21 cellular contexts compared by ENCODE assay signal in genomic region chr13:51449018-51449417, GRCh38. TPM values are rescaled to one million over a fixed set of nuclear protein-coding genes. Genes with fewer than 3 reads are reported as not detected.
DNase-seq lines count a peak whose midpoint lies in the region; ATAC-seq, FAIRE-seq and TF ChIP-seq lines count a peak whose summit lies in the region.
"Had no signal": no experiment of that assay in that cellular context is flagged by ENCODE, and none has a peak within 500 bp of the region (broad histone marks: within the 10 kb centered on the region; RNA-seq: fewer than 3 reads in every experiment).

No MANE protein-coding gene starts in this region.

- H3K27ac ChIP-seq in IMR-90 (ENCODE audit: insufficient read depth, low read length) = no peak overlapping the region
- H3K27ac ChIP-seq in GM12878 (ENCODE audit: control insufficient read depth, insufficient read depth) = no peak overlapping the region
- peak overlapping the region; percentile 98 for H3K27ac ChIP-seq in neutrophil
- H3K27ac ChIP-seq: thoracic aorta had no signal

- no peak overlapping the region for H2BK120ac ChIP-seq in IMR-90 (ENCODE audit: low read depth, low read length)

- no peak overlapping the region for H2AFZ ChIP-seq in IMR-90 (replicated peaks; ENCODE audit: low read length, poor library complexity)
- no peak overlapping the region for H2AFZ ChIP-seq in GM12878 (ENCODE audit: control insufficient read depth, low read depth, low read length)

- H4K20me1 ChIP-seq in IMR-90 (ENCODE audit: insufficient read depth, low read length) (no peaks in the 10 kb centered on the region), GM12878 (ENCODE audit: control insufficient read depth, insufficient read depth) (no peaks in the 10 kb centered on the region)

- H4K5ac ChIP-seq in IMR-90 (ENCODE audit: low read depth, low read length) = no peak overlapping the region

- H3K4me3 ChIP-seq in IMR-90 (ENCODE audit: insufficient read depth, low read depth, low read length) = no peak overlapping the region
- H3K4me3 ChIP-seq in GM12878 = 0 out of 2 replicates have a peak overlapping the region, but pooled peaks have one; percentile 65
- H3K4me3 ChIP-seq in neutrophil (ENCODE audit: low read depth in 1 of 2, low read length in 1 of 2) = peak overlapping the region in 1 of 2 experiments; percentile 8
- H3K4me3 ChIP-seq: sigmoid colon, thoracic aorta had no signal

- ATAC-seq in IMR-90 (ENCODE audit: low read depth) = no peak
- ATAC-seq in GM12878 = no peak
- ATAC-seq: activated naive CD4-positive, alpha-beta T cell treated with anti-CD3 and anti-CD28 coated beads, Interleukin-2, amount 50 U/mL, for 72 hours; left cardiac atrium; Right ventricle myocardium inferior; stimulated activated memory B cell treated with anti-CD40 and anti-IgM and Interleukin-4, amounts not matched to agents 10 μg/mL and 1 μg/mL and 100 μg/mL, for 72 hours had no signal

- H3K4ac ChIP-seq in IMR-90 (ENCODE audit: low read depth, low read length) = no peak overlapping the region

- no peak for TF ChIP-seq RAD21 in IMR-90 (IDR thresholded peaks at IDR 0.05; ENCODE audit: low read length)
- no peak for TF ChIP-seq RAD21 in GM12878 (IDR thresholded peaks at IDR 0.05; ENCODE audit: insufficient read depth, low read depth, low read length)

- no peak overlapping the region for H3K14ac ChIP-seq in IMR-90 (replicated peaks; ENCODE audit: low read depth, low read length)

- no peak overlapping the region for H2BK15ac ChIP-seq in IMR-90 (ENCODE audit: low read depth, low read length)

- no peak overlapping the region for H3K56ac ChIP-seq in IMR-90 (ENCODE audit: extremely low read depth, insufficient read depth, low read length)

- intact Hi-C loops in activated naive CD4-positive, alpha-beta T cell treated with anti-CD3 and anti-CD28 coated beads for 36 hours (cut with micrococcal nuclease) = no loop called here
- intact Hi-C loops in IMR-90 (cut with micrococcal nuclease) = no loop called here
- intact Hi-C loops in GM12878 (cut with micrococcal nuclease; ENCODE audit: unreplicated experiment) = no loop called here
- intact Hi-C loops in activated CD4-positive, alpha-beta memory T cell treated with anti-CD3 and anti-CD28 coated beads for 36 hours (cut with micrococcal nuclease) = loop anchor here (1.0 kb wide), 1 partner anchor 14 kb away; no protein-coding TSS in a partner anchor

- TF ChIP-seq EP300 in GM12878 (IDR thresholded peaks at IDR 0.05; ENCODE audit: borderline replicate concordance in 1 of 2, control insufficient read depth in 1 of 2, low read depth in 2 of 2, low read length in 2 of 2) = no peak

- H3K36me3 Mint-ChIP-seq in activated naive CD4-positive, alpha-beta T cell treated with anti-CD3 and anti-CD28 coated beads, Interleukin-2, amount 50 U/mL, for 24 hours = peaks cover 6% of the 10 kb centered on the region
- H3K36me3 Mint-ChIP-seq in activated naive CD4-positive, alpha-beta T cell treated with anti-CD3 and anti-CD28 coated beads for 36 hours (ENCODE audit: low read depth) = peaks cover 26% of the 10 kb centered on the region
- H3K36me3 Mint-ChIP-seq in activated CD4-positive, alpha-beta memory T cell treated with anti-CD3 and anti-CD28 coated beads for 36 hours = peaks cover 38% of the 10 kb centered on the region

- SMC1A ChIA-PET in GM12878 (lab: Charles Lee; ENCODE audit: uncharacterized antibody, unreplicated experiment) = interaction anchor here (1.1 kb wide), 1 partner anchor 9 kb away, joined by 6 read pairs; no protein-coding TSS in a partner anchor

- H3K4me1 ChIP-seq in IMR-90 (ENCODE audit: control insufficient read depth, insufficient read depth, low read length) (peaks cover under 1% of the 10 kb centered on the region; the same call in 1 of the 2 replicates), GM12878 (ENCODE audit: control insufficient read depth, insufficient read depth, low read length) (no peaks in the 10 kb centered on the region), neutrophil (ENCODE audit: control insufficient read depth in 1 of 2, insufficient read depth in 1 of 2, low read depth in 1 of 2, low read length in 1 of 2) (peaks cover 36 to 38% of the 10 kb centered on the region in 2 experiments)

- TF ChIP-seq CTCF in IMR-90 (conservative IDR thresholded peaks at IDR 0.05; ENCODE audit: low read depth, low read length) (no peak), GM12878 (IDR thresholded peaks at IDR 0.05 in 2 of 3, conservative IDR thresholded peaks at IDR 0.05 in 1 of 3; ENCODE audit: control insufficient read depth in 2 of 3, extremely low read depth in 1 of 3, insufficient read depth in 1 of 3, low read depth in 3 of 3, low read length in 3 of 3) (no peak), neutrophil (IDR thresholded peaks at IDR 0.05) (no peak)

- no peak for FAIRE-seq in GM12878 (lab: Jason Lieb, UNC)

- peaks cover 10 to 27% of the 10 kb centered on the region in 2 experiments; a peak in 3 of 4 replicates for H3K79me1 ChIP-seq in IMR-90 (ENCODE audit: low read depth in 1 of 2, low read length in 2 of 2)

- H3K79me2 ChIP-seq in GM12878 (ENCODE audit: control insufficient read depth, insufficient read depth, low read length) = peaks cover 31% of the 10 kb centered on the region

- H2AK5ac ChIP-seq in IMR-90 (ENCODE audit: low read depth, low read length) = no peak overlapping the region

- DNase-seq in activated naive CD4-positive, alpha-beta T cell treated with anti-CD3 and anti-CD28 coated beads for 36 hours = no peak
- DNase-seq in IMR-90 = no peak
- no peak for DNase-seq in GM12878 (ENCODE audit: low read depth, low spot score)
- DNase-seq in GM19238 (ENCODE audit: insufficient read length, low spot score) = no peak
- DNase-seq in activated CD4-positive, alpha-beta memory T cell treated with anti-CD3 and anti-CD28 coated beads for 36 hours = no peak
- no peak for DNase-seq in Ammon's horn (ENCODE audit: low spot score)
- DNase-seq: activated T-cell treated with anti-CD3 and anti-CD28 coated beads for 4 hours; effector memory CD4-positive, alpha-beta T cell; H9; left cardiac atrium; mesendoderm; naive B cell; NCI-H1436; NCI-H748 treated with DMSO at 0.1 percent for 48 hours; sigmoid colon had no signal

- H2BK5ac ChIP-seq in IMR-90 (ENCODE audit: low read depth, low read length, poor library complexity, severe bottlenecking) = no peak overlapping the region

- H3K27me3 ChIP-seq in IMR-90 (ENCODE audit: control insufficient read depth, insufficient read depth, low read length) (no peaks in the 10 kb centered on the region), GM12878 (replicated peaks in 1 of 2; ENCODE audit: control insufficient read depth in 2 of 2, insufficient read depth in 2 of 2, low read length in 1 of 2) (no peaks in the 10 kb centered on the region), neutrophil (no peaks in the 10 kb centered on the region)
- H3K27me3 ChIP-seq: sigmoid colon had no signal

- POLR2A ChIA-PET in IMR-90 (lab: Charles Lee; ENCODE audit: unreplicated experiment) = no interaction called here
- POLR2A ChIA-PET in GM12878 (lab: Charles Lee) = no interaction called here
- POLR2A ChIA-PET in activated CD4-positive, alpha-beta memory T cell treated with anti-CD3 and anti-CD28 coated beads for 36 hours (lab: Charles Lee) = no interaction called here

- H3K9me3 Mint-ChIP-seq in activated naive CD4-positive, alpha-beta T cell treated with anti-CD3 and anti-CD28 coated beads, Interleukin-2, amount 50 U/mL, for 24 hours = no peaks in the 10 kb centered on the region
- no peaks in the 10 kb centered on the region for H3K9me3 Mint-ChIP-seq in activated naive CD4-positive, alpha-beta T cell treated with anti-CD3 and anti-CD28 coated beads for 36 hours
- H3K9me3 Mint-ChIP-seq in activated CD4-positive, alpha-beta memory T cell treated with anti-CD3 and anti-CD28 coated beads for 36 hours = no peaks in the 10 kb centered on the region
- H3K9me3 Mint-ChIP-seq: activated naive CD4-positive, alpha-beta T cell treated with anti-CD3 and anti-CD28 coated beads, Interleukin-2, amount 50 U/mL, for 72 hours; H9; naive B cell; stimulated activated memory B cell treated with anti-CD40 and anti-IgM and Interleukin-4, amounts not matched to agents 10 μg/mL and 1 μg/mL and 100 μg/mL, for 72 hours had no signal

- no peak overlapping the region for H2AK9ac ChIP-seq in IMR-90 (replicated peaks; ENCODE audit: low read depth, low read length, poor library complexity)

- no peak overlapping the region for H3K18ac ChIP-seq in IMR-90 (ENCODE audit: low read depth, low read length)

- BruUV-seq in IMR-90 (replicated peaks; lab: Mats Ljungman, UMichigan) (no TSS peak), GM12878 (replicated peaks; lab: Mats Ljungman, UMichigan) (no TSS peak)

- H3K4me2 ChIP-seq in IMR-90 (ENCODE audit: low read depth, low read length) = no peak overlapping the region
- no peak overlapping the region for H3K4me2 ChIP-seq in GM12878 (ENCODE audit: control insufficient read depth, insufficient read depth)

- no peaks in the 10 kb centered on the region for H3K9me1 ChIP-seq in IMR-90 (ENCODE audit: insufficient read depth, low read length)

- no peak overlapping the region for H4K91ac ChIP-seq in IMR-90 (ENCODE audit: insufficient read depth, low read depth, low read length)

- no peak overlapping the region for H3K23ac ChIP-seq in IMR-90 (ENCODE audit: low read depth, low read length)

- H3K4me3 Mint-ChIP-seq in activated naive CD4-positive, alpha-beta T cell treated with anti-CD3 and anti-CD28 coated beads, Interleukin-2, amount 50 U/mL, for 24 hours = peak overlapping the region; percentile 51
- no peak overlapping the region for H3K4me3 Mint-ChIP-seq in activated naive CD4-positive, alpha-beta T cell treated with anti-CD3 and anti-CD28 coated beads for 36 hours
- no peak overlapping the region for H3K4me3 Mint-ChIP-seq in activated CD4-positive, alpha-beta memory T cell treated with anti-CD3 and anti-CD28 coated beads for 36 hours
- H3K4me3 Mint-ChIP-seq: H9; stimulated activated memory B cell treated with anti-CD40 and anti-IgM and Interleukin-4, amounts not matched to agents 10 μg/mL and 1 μg/mL and 100 μg/mL, for 72 hours had no signal

- RAD21 ChIA-PET in GM12878 (lab: Charles Lee; ENCODE audit: unreplicated experiment) = interaction anchor here (2.6 kb wide), 1 partner anchor 349 kb away, joined by 12 read pairs; no protein-coding TSS in a partner anchor

- no peak overlapping the region for H3K27ac Mint-ChIP-seq in activated naive CD4-positive, alpha-beta T cell treated with anti-CD3 and anti-CD28 coated beads, Interleukin-2, amount 50 U/mL, for 24 hours
- no peak overlapping the region for H3K27ac Mint-ChIP-seq in activated naive CD4-positive, alpha-beta T cell treated with anti-CD3 and anti-CD28 coated beads for 36 hours
- no peak overlapping the region for H3K27ac Mint-ChIP-seq in activated CD4-positive, alpha-beta memory T cell treated with anti-CD3 and anti-CD28 coated beads for 36 hours
- H3K27ac Mint-ChIP-seq: stimulated activated memory B cell treated with anti-CD40 and anti-IgM and Interleukin-4, amounts not matched to agents 10 μg/mL and 1 μg/mL and 100 μg/mL, for 72 hours had no signal

- no peaks in the 10 kb centered on the region for H3K27me3 Mint-ChIP-seq in activated naive CD4-positive, alpha-beta T cell treated with anti-CD3 and anti-CD28 coated beads, Interleukin-2, amount 50 U/mL, for 24 hours
- H3K27me3 Mint-ChIP-seq in activated naive CD4-positive, alpha-beta T cell treated with anti-CD3 and anti-CD28 coated beads for 36 hours (ENCODE audit: low read depth) = no peaks in the 10 kb centered on the region
- H3K27me3 Mint-ChIP-seq in activated CD4-positive, alpha-beta memory T cell treated with anti-CD3 and anti-CD28 coated beads for 36 hours = peaks cover 1% of the 10 kb centered on the region
- H3K27me3 Mint-ChIP-seq: naive B cell; stimulated activated memory B cell treated with anti-CD40 and anti-IgM and Interleukin-4, amounts not matched to agents 10 μg/mL and 1 μg/mL and 100 μg/mL, for 72 hours had no signal

- TF ChIP-seq POLR2A in IMR-90 (IDR thresholded peaks at IDR 0.05; ENCODE audit: low read depth, low read length) (no peak), GM12878 (IDR thresholded peaks at IDR 0.05; ENCODE audit: low read depth, low read length) (no peak)

- H3K36me3 ChIP-seq in IMR-90 (ENCODE audit: control insufficient read depth, insufficient read depth, low read length) = no peaks in the 10 kb centered on the region; the same call in 1 of the 2 replicates
- peaks cover 0 to 7% of the 10 kb centered on the region in 2 experiments; a peak in 1 of 4 replicates for H3K36me3 ChIP-seq in GM12878 (ENCODE audit: control insufficient read depth in 2 of 2, insufficient read depth in 2 of 2, low read length in 1 of 2)
- H3K36me3 ChIP-seq in neutrophil = peaks cover 31% of the 10 kb centered on the region
- H3K36me3 ChIP-seq: thoracic aorta had no signal

- H4K8ac ChIP-seq in IMR-90 (ENCODE audit: low read depth in 2 of 2, low read length in 2 of 2) = no peak overlapping the region

- H2BK20ac ChIP-seq in IMR-90 (ENCODE audit: low read depth, low read length) = no peak overlapping the region

- dilution Hi-C loops in IMR-90 (cut with HindIII; ENCODE audit: low sequenced_read_pairs, unreplicated experiment) = no loop called here

- H3K9me3 ChIP-seq in IMR-90 (ENCODE audit: control insufficient read depth, insufficient read depth, low read length) (no peaks in the 10 kb centered on the region), GM12878 (replicated peaks; ENCODE audit: control insufficient read depth, insufficient read depth, low read length) (no peaks in the 10 kb centered on the region), neutrophil (no peaks in the 10 kb centered on the region)
- H3K9me3 ChIP-seq: sigmoid colon, thoracic aorta had no signal

- WGBS in IMR-90 (ENCODE audit: extremely low coverage in 2 of 2, insufficient read length in 1 of 2), 2 experiments = no CpG with 5 or more reads among the region's 1 CpG
- WGBS in GM12878 (ENCODE audit: insufficient coverage, insufficient replicate concordance, low lambda C conversion rate, missing lambda C conversion rate) = 94% methylated on average over 1 of the region's 1 CpG

- peaks cover 35% of the 10 kb centered on the region for H3K4me1 Mint-ChIP-seq in activated naive CD4-positive, alpha-beta T cell treated with anti-CD3 and anti-CD28 coated beads, Interleukin-2, amount 50 U/mL, for 24 hours
- peaks cover 22% of the 10 kb centered on the region for H3K4me1 Mint-ChIP-seq in activated naive CD4-positive, alpha-beta T cell treated with anti-CD3 and anti-CD28 coated beads for 36 hours (ENCODE audit: low read depth)
- H3K4me1 Mint-ChIP-seq in activated CD4-positive, alpha-beta memory T cell treated with anti-CD3 and anti-CD28 coated beads for 36 hours (ENCODE audit: low read depth) = peaks cover 23% of the 10 kb centered on the region

- CTCF ChIA-PET in activated naive CD4-positive, alpha-beta T cell treated with anti-CD3 and anti-CD28 coated beads for 36 hours (lab: Charles Lee) = no interaction called here
- CTCF ChIA-PET in IMR-90 (lab: Yijun Ruan, JAX) (no interaction called here), GM12878 (lab: Yijun Ruan, JAX) (interaction anchor here (3.2 kb wide), 1 partner anchor 348 kb away, joined by 22 read pairs; no protein-coding TSS in a partner anchor)
- CTCF ChIA-PET in activated CD4-positive, alpha-beta memory T cell treated with anti-CD3 and anti-CD28 coated beads for 36 hours (lab: Charles Lee) = no interaction called here

- no peak overlapping the region for H3K9ac ChIP-seq in IMR-90 (ENCODE audit: low read depth, low read length)
- H3K9ac ChIP-seq in GM12878 (ENCODE audit: control insufficient read depth, insufficient read depth, low read length) = no peak overlapping the region

- in situ Hi-C loops in IMR-90 (cut with MboI; ENCODE audit: low sequenced_read_pairs) (loop anchor here (10.0 kb wide), 2 partner anchors 136 to 286 kb away; partner anchors contain the start of gene WDFY2), GM12878 (cut with MboI) (no loop called here)

RNA-seq across cellular contexts. Expression of gene INTS6, which starts 3.8 kb away (rescaled TPM):
- total RNA-seq in activated naive CD4-positive, alpha-beta T cell treated with anti-CD3 and anti-CD28 coated beads for 36 hours = 10 to 100 TPM; 40.4 to 41.0 TPM
- total RNA-seq in IMR-90 (2012; rRNA removed) (42.3 and 43.0 TPM in 2 replicates), GM12878 (2014; rRNA removed) (37.8 and 44.4 TPM in 2 replicates), GM12878 (2014; rRNA removed; fragmentation: Illumina TruSeq; extraction: Trizol) (57.7 and 59.3 TPM in 2 replicates), GM12878 (2021) (45.4 and 45.7 TPM in 2 replicates)
- polyA plus RNA-seq in IMR-90 (2012; rRNA removed) (12.3 and 12.9 TPM in 2 replicates), GM12878 (2011; rRNA removed) (34.1 and 46.8 TPM in 2 replicates), GM12878 (2014; fragmentation: Illumina TruSeq; extraction: Trizol) (38.6 and 48.2 TPM in 2 replicates), GM12878 (2014; fragmentation: Nextera tagmentation; extraction: Ambion mirVana) (10 to 100 TPM in 1 of 2 experiments, 1 to 10 TPM in 1; 7.2 to 10.4 TPM), GM12878 (2014; rRNA removed) (22.1 and 27.6 TPM in 2 replicates), GM12878 (2016; fragmentation: Nextera tagmentation; extraction: Ambion mirVana) (10 to 100 TPM; 18.9 to 20.3 TPM)
- polyA plus RNA-seq in IMR-90 (2012; cell fraction: cytosol; rRNA removed) = 2.9 and 3.1 TPM in 2 replicates
- 5.9 and 22.2 TPM in 2 replicates for polyA plus RNA-seq in IMR-90 (2012; cell fraction: nucleus; rRNA removed; ENCODE audit: low replicate concordance)
- 142 and 145 TPM in 2 replicates for total RNA-seq in GM12878 (2013; cell fraction: nucleolus; rRNA removed)
- 8.1 TPM for polyA plus RNA-seq in GM12878 (2011; ENCODE audit: low read depth)
- 12.9 and 14.5 TPM in 2 replicates for polyA plus RNA-seq in GM12878 (2011; cell fraction: cytosol; rRNA removed)
- polyA plus RNA-seq in GM12878 (2011; cell fraction: nucleus; rRNA removed) = 24.4 and 27.8 TPM in 2 replicates
- polyA plus RNA-seq in GM12878 (2012) = 12.7 and 19.8 TPM in 2 replicates
- polyA minus RNA-seq in GM12878 (2011; rRNA and poly(A)+ RNA removed) = 74.9 and 118 TPM in 2 replicates
- 21.0 and 25.7 TPM in 2 replicates for polyA minus RNA-seq in GM12878 (2011; cell fraction: cytosol; rRNA and poly(A)+ RNA removed)
- polyA minus RNA-seq in GM12878 (2011; cell fraction: nucleus; rRNA and poly(A)+ RNA removed) = 66.0 and 100 TPM in 2 replicates
- total RNA-seq in activated CD4-positive, alpha-beta memory T cell treated with anti-CD3 and anti-CD28 coated beads for 36 hours = 10 to 100 TPM; 44.4 to 47.1 TPM
